Comparison of ENCODE assay signal across 18 cellular contexts in the genomic region with DNA sequence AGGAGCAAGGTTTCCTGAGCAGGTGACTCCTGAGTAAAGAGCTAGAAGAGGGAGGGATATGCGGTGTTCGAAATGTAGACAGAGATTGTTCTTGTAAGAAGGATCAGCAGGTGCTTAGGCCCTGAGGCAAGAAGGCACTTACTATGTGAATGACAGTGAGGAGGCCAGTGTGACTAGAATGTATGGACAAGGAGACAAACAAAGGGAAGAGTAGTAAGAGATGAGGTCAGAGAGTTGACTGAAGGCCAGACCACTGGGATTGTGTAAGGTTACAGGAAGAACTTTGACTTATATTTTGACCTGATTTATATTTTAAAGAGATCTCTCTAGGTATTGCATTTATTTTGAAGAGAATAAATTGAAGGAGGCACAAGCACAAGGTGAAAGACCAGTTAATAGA.
"Had no signal": no experiment of that assay in that cellular context is flagged by ENCODE, and none has a peak within 500 bp of the region (broad histone marks: within the 10 kb centered on the region; RNA-seq: fewer than 3 reads in every experiment).

No MANE protein-coding gene starts in this region.

- H3K9me3 ChIP-seq: gastroesophageal sphincter, neutrophil, suprapubic skin, thyroid gland, upper lobe of left lung, uterus had no signal

- H3K4me3 ChIP-seq: coronary artery, gastroesophageal sphincter, hepatocyte, smooth muscle cell, suprapubic skin, thyroid gland, upper lobe of left lung, uterus had no signal

- H3K4me1 Mint-ChIP-seq: endodermal cell, nephron progenitor cell had no signal

- H3K27ac Mint-ChIP-seq: endodermal cell, nephron progenitor cell had no signal

- H3K4me1 ChIP-seq: gastroesophageal sphincter, suprapubic skin, thyroid gland, upper lobe of left lung, uterus had no signal

- H3K36me3 ChIP-seq: gastroesophageal sphincter, neutrophil, suprapubic skin, thyroid gland, upper lobe of left lung, uterus had no signal

- H3K4me3 Mint-ChIP-seq: endodermal cell; naive thymus-derived CD4-positive, alpha-beta T cell; nephron progenitor cell had no signal

- DNase-seq: effector CD4-positive, alpha-beta T cell; endodermal cell; erythroblast; kidney; naive thymus-derived CD4-positive, alpha-beta T cell; nephron progenitor cell; right cardiac atrium; stimulated activated CD4-positive, alpha-beta T cell treated with anti-CD3 and anti-CD28 coated beads, Interleukin-2, amount 100 ng/mL, for 48 hours; stimulated activated naive CD4-positive, alpha-beta T cell treated with Interleukin-2 at 50 U/mL for 16 hours; thyroid gland; upper lobe of left lung; uterus had no signal

- H3K27me3 ChIP-seq: gastroesophageal sphincter, hepatocyte, neutrophil, suprapubic skin, thyroid gland, upper lobe of left lung, uterus had no signal

- H3K27ac ChIP-seq: coronary artery, gastroesophageal sphincter, hepatocyte, neutrophil, suprapubic skin, thyroid gland, upper lobe of left lung, uterus had no signal

- H3K4me2 ChIP-seq: hepatocyte, smooth muscle cell had no signal

- H3K36me3 Mint-ChIP-seq: naive thymus-derived CD4-positive, alpha-beta T cell had no signal

- H2AFZ ChIP-seq: hepatocyte had no signal

- H3K79me2 ChIP-seq: hepatocyte had no signal

- H3K9me3 Mint-ChIP-seq: endodermal cell had no signal
